Comparison of ENCODE assay signal across 21 cellular contexts in genomic region chr12:120039711-120040110, GRCh38. TPM values are rescaled to one million over a fixed set of nuclear protein-coding genes. Genes with fewer than 3 reads are reported as not detected.
"Had no signal": no experiment of that assay in that cellular context is flagged by ENCODE, and none has a peak within 500 bp of the region (broad histone marks: within the 10 kb centered on the region; RNA-seq: fewer than 3 reads in every experiment).

No MANE protein-coding gene starts in this region.

- ATAC-seq: mucosa of descending colon; naive thymus-derived CD4-positive, alpha-beta T cell; right cardiac atrium had no signal

- DNase-seq: activated CD4-positive, alpha-beta T cell treated with anti-CD3 and anti-CD28 coated beads for 1 hour; activated CD4-positive, alpha-beta T cell treated with anti-CD3 and anti-CD28 coated beads, Interleukin-2, amount 50 U/mL, for 4 hours; activated naive CD4-positive, alpha-beta T cell treated with anti-CD3 and anti-CD28 coated beads, Interleukin-2, amount 10 ng/mL, durations not matched to agents 7 days and 5 days; activated T-cell treated with anti-CD3 and anti-CD28 coated beads for 4 hours; foreskin melanocyte; mucosa of descending colon; posterior cingulate gyrus; right cardiac atrium; small intestine; stimulated activated CD4-positive, alpha-beta T cell treated with anti-CD3 and anti-CD28 coated beads, Interleukin-4, amount 100 ng/mL, for 24 hours; stimulated activated naive CD4-positive, alpha-beta T cell; T1000; tibial artery; uterus had no signal

- H3K36me3 ChIP-seq: ascending aorta, breast epithelium, tibial artery, uterus had no signal

- H3K27me3 ChIP-seq: ascending aorta, breast epithelium, tibial artery, uterus had no signal

- H3K9me3 ChIP-seq: ascending aorta, breast epithelium, mucosa of descending colon, tibial artery, uterus had no signal

- H3K27ac ChIP-seq: ascending aorta, breast epithelium, epithelial cell of prostate, tibial artery, uterus had no signal

- FAIRE-seq: islet of Langerhans, small intestine had no signal

- H3K4me1 ChIP-seq: ascending aorta, breast epithelium, tibial artery, uterus had no signal

- H3K4me3 ChIP-seq: ascending aorta, breast epithelium, mucosa of descending colon, tibial artery, uterus had no signal

RNA-seq across cellular contexts. Expression of gene BICDL1, which starts 50.7 kb away (rescaled TPM):
- total RNA-seq: ascending aorta, dermis microvascular lymphatic vessel endothelial cell, fibroblast of lung had no signal
- polyA plus RNA-seq: fibroblast of lung had no signal
